In genomic region chr2:16869711-16870110, GRCh38 we compare ENCODE assay signal across 15 cellular contexts.
"Had no signal": no experiment of that assay in that cellular context is flagged by ENCODE, and none has a peak within 500 bp of the region (broad histone marks: within the 10 kb centered on the region; RNA-seq: fewer than 3 reads in every experiment).

No MANE protein-coding gene starts in this region.

- H3K4me3 ChIP-seq: lower lobe of right lung, tibial nerve, uterus had no signal

- H3K36me3 ChIP-seq: lower lobe of right lung, tibial nerve, uterus had no signal

- ATAC-seq: activated T-helper 17 cell treated with anti-CD3 and anti-CD28 coated beads, Interleukin-2, amount 50 U/mL, for 72 hours; left colon; lower lobe of right lung; stimulated activated memory B cell treated with anti-CD40 and anti-IgM and Interleukin-4, amounts not matched to agents 10 μg/mL and 1 μg/mL and 100 μg/mL, for 72 hours had no signal

- H3K9me3 ChIP-seq: lower lobe of right lung, tibial nerve, uterus had no signal

- DNase-seq: activated CD4-positive, alpha-beta T cell treated with anti-CD3 and anti-CD28 coated beads, Interleukin-2, amount 50 U/mL, for 4 hours; activated CD4-positive, CD25-positive, alpha-beta regulatory T cell treated with anti-CD3 and anti-CD28 coated beads, Interleukin-2, amount 50 U/mL, for 72 hours; activated naive CD4-positive, alpha-beta T cell treated with Interleukin-2 at 50 U/mL for 16 hours; activated T-cell treated with anti-CD3 and anti-CD28 coated beads for 4 hours; cortex of kidney; effector memory CD4-positive, alpha-beta T cell; foreskin melanocyte; left colon; lower lobe of right lung; naive B cell; T-helper 9 cell; uterus had no signal

- H3K4me1 ChIP-seq: lower lobe of right lung, tibial nerve, uterus had no signal
